Comparison of ENCODE assay signal across 8 cellular contexts in genomic region chr5:34915856-34916192, GRCh38. TPM values are rescaled to one million over a fixed set of nuclear protein-coding genes. Genes with fewer than 3 reads are reported as not detected.
DNase-seq lines count a peak whose midpoint lies in the region; ATAC-seq and TF ChIP-seq lines count a peak whose summit lies in the region.

No MANE protein-coding gene starts in this region.

- H3K4me1 ChIP-seq in ACC112 (ENCODE audit: control insufficient read depth, insufficient read depth, low read length, unreplicated experiment), result peaks cover 14% of the 10 kb centered on the region
- peaks cover 17% of the 10 kb centered on the region for H3K4me1 ChIP-seq in neural progenitor cell

- no peak overlapping the region for H3K27ac Mint-ChIP-seq in neural progenitor cell
- H3K27ac Mint-ChIP-seq in endothelial cell (ENCODE audit: unreplicated experiment), result no peak overlapping the region
- no peak overlapping the region for H3K27ac Mint-ChIP-seq in activated CD4-positive, alpha-beta T cell treated with anti-CD3 and anti-CD28 coated beads, Interleukin-2, amount 10 ng/mL, durations not matched to agents 7 days and 5 days

- H3F3A ChIP-seq in neural progenitor cell (ENCODE audit: low read depth), result peaks cover 8% of the 10 kb centered on the region

- ATAC-seq in GM18907 (IDR thresholded peaks at IDR 0.05; ENCODE audit: unreplicated experiment) (peak; percentile 24), HG03354 (IDR thresholded peaks at IDR 0.05; ENCODE audit: poor library complexity, severe bottlenecking, unreplicated experiment) (peak; percentile 20)

- H4K20me1 ChIP-seq in neural progenitor cell (ENCODE audit: low read depth), result peaks cover 4% of the 10 kb centered on the region

- peaks cover 21% of the 10 kb centered on the region for H3K4me1 Mint-ChIP-seq in neural progenitor cell
- peaks cover 16% of the 10 kb centered on the region for H3K4me1 Mint-ChIP-seq in endothelial cell (ENCODE audit: unreplicated experiment)
- H3K4me1 Mint-ChIP-seq in activated CD4-positive, alpha-beta T cell treated with anti-CD3 and anti-CD28 coated beads, Interleukin-2, amount 10 ng/mL, durations not matched to agents 7 days and 5 days, result peaks cover 40% of the 10 kb centered on the region

- H3K27me3 ChIP-seq in ACC112 (ENCODE audit: insufficient read depth, low read length), result no peaks in the 10 kb centered on the region
- H3K27me3 ChIP-seq in neural progenitor cell, result no peaks in the 10 kb centered on the region

- H3K79me2 ChIP-seq in ACC112 (ENCODE audit: control insufficient read depth, insufficient read depth, low read length, unreplicated experiment) (peaks cover 84% of the 10 kb centered on the region), neural progenitor cell (ENCODE audit: low read depth) (peaks cover 90% of the 10 kb centered on the region)

- H3K9ac ChIP-seq in neural progenitor cell, result peak overlapping the region; percentile 90

- H3K36me3 Mint-ChIP-seq in neural progenitor cell (peaks cover 14% of the 10 kb centered on the region), endothelial cell (ENCODE audit: low read depth, unreplicated experiment) (peaks cover 9% of the 10 kb centered on the region)
- peaks cover 35% of the 10 kb centered on the region for H3K36me3 Mint-ChIP-seq in activated CD4-positive, alpha-beta T cell treated with anti-CD3 and anti-CD28 coated beads, Interleukin-2, amount 10 ng/mL, durations not matched to agents 7 days and 5 days (ENCODE audit: low read depth)

- no peaks in the 10 kb centered on the region for H3K9me3 ChIP-seq in neural progenitor cell (ENCODE audit: low read depth)

- peaks cover 20% of the 10 kb centered on the region for H3K36me3 ChIP-seq in ACC112 (ENCODE audit: insufficient read depth, low read length)
- H3K36me3 ChIP-seq in neural progenitor cell, result peaks cover 29% of the 10 kb centered on the region

- H3K4me2 ChIP-seq in neural progenitor cell, result peak overlapping the region; percentile 99

- peak overlapping the region; percentile 95 for H2AFZ ChIP-seq in ACC112 (ENCODE audit: low read length, unreplicated experiment)
- peak overlapping the region; percentile 69 for H2AFZ ChIP-seq in neural progenitor cell (replicated peaks)

- no peak overlapping the region for H3K4me3 Mint-ChIP-seq in neural progenitor cell
- H3K4me3 Mint-ChIP-seq in endothelial cell (ENCODE audit: unreplicated experiment), result no peak overlapping the region
- no peak overlapping the region for H3K4me3 Mint-ChIP-seq in activated CD4-positive, alpha-beta T cell treated with anti-CD3 and anti-CD28 coated beads, Interleukin-2, amount 10 ng/mL, durations not matched to agents 7 days and 5 days

- H3K4me3 ChIP-seq in ACC112 (ENCODE audit: low read depth, low read length) (peak overlapping the region; percentile 84), neural progenitor cell (peak overlapping the region; percentile 81)

- DNase-seq in caudate nucleus (lab: John Stamatoyannopoulos, UW), result peak in 4 of 61 donors; percentile 9 to 53 (median 26)
- no peak for DNase-seq in neural progenitor cell (ENCODE audit: low spot score)
- DNase-seq in endothelial cell (ENCODE audit: low spot score), result no peak
- no peak for DNase-seq in activated CD4-positive, alpha-beta T cell treated with anti-CD3 and anti-CD28 coated beads, Interleukin-2, amount 10 ng/mL, durations not matched to agents 7 days and 5 days
- no peak for DNase-seq in activated effector memory CD4-positive, alpha-beta T cell treated with Interleukin-2 at 50 U/mL for 16 hours

- CTCF ChIA-PET in activated CD4-positive, alpha-beta T cell treated with anti-CD3 and anti-CD28 coated beads, Interleukin-2, amount 10 ng/mL, durations not matched to agents 7 days and 5 days (lab: Charles Lee), result interaction anchor here (0.6 to 4.5 kb wide), 9 partner anchors 8 to 877 kb away, joined by 3 to 21 read pairs (median 3); partner anchors contain the start of gene DNAJC21

- H3K9me3 Mint-ChIP-seq in neural progenitor cell, result no peaks in the 10 kb centered on the region
- no peaks in the 10 kb centered on the region for H3K9me3 Mint-ChIP-seq in endothelial cell (ENCODE audit: unreplicated experiment)
- no peaks in the 10 kb centered on the region for H3K9me3 Mint-ChIP-seq in activated CD4-positive, alpha-beta T cell treated with anti-CD3 and anti-CD28 coated beads, Interleukin-2, amount 10 ng/mL, durations not matched to agents 7 days and 5 days

- POLR2A ChIA-PET in activated CD4-positive, alpha-beta T cell treated with anti-CD3 and anti-CD28 coated beads, Interleukin-2, amount 10 ng/mL, durations not matched to agents 7 days and 5 days (lab: Charles Lee), result interaction anchor here (1.0 to 1.4 kb wide), 2 partner anchors 14 to 68 kb away, joined by 3 to 10 read pairs; partner anchors contain the start of gene DNAJC21

- H3K27ac ChIP-seq in ACC112 (ENCODE audit: low read depth, low read length), result peak overlapping the region; percentile 66
- H3K27ac ChIP-seq in caudate nucleus (ENCODE audit: low read depth, low read length), result peak overlapping the region; percentile 61
- H3K27ac ChIP-seq in neural progenitor cell, result peak overlapping the region; percentile 81

- H3K27me3 Mint-ChIP-seq in neural progenitor cell (ENCODE audit: insufficient read depth, low read depth) (peaks cover 6% of the 10 kb centered on the region), endothelial cell (ENCODE audit: unreplicated experiment) (peaks cover 6% of the 10 kb centered on the region)
- no peaks in the 10 kb centered on the region for H3K27me3 Mint-ChIP-seq in activated CD4-positive, alpha-beta T cell treated with anti-CD3 and anti-CD28 coated beads, Interleukin-2, amount 10 ng/mL, durations not matched to agents 7 days and 5 days

- no peak for TF ChIP-seq CTCF in neural progenitor cell (IDR thresholded peaks at IDR 0.05)
- TF ChIP-seq CTCF in endothelial cell (IDR thresholded peaks at IDR 0.05; ENCODE audit: unreplicated experiment), result no peak

RNA-seq across cellular contexts. Expression of gene BRIX1, which starts 0.3 kb away (rescaled TPM):
- 53.3 and 61.2 TPM in 2 replicates for total RNA-seq in neural progenitor cell (ENCODE audit: low replicate concordance)
- 21.2 TPM for total RNA-seq in endothelial cell (ENCODE audit: unreplicated experiment)
- total RNA-seq in activated CD4-positive, alpha-beta T cell treated with anti-CD3 and anti-CD28 coated beads, Interleukin-2, amount 10 ng/mL, durations not matched to agents 7 days and 5 days, result 10 to 100 TPM; 33.3 to 50.5 TPM

RNA-seq across cellular contexts. Expression of gene RAD1, which starts 0.5 kb away (rescaled TPM):
- total RNA-seq in neural progenitor cell (ENCODE audit: low replicate concordance), result 39.0 and 40.6 TPM in 2 replicates
- 15.2 TPM for total RNA-seq in endothelial cell (ENCODE audit: unreplicated experiment)
- total RNA-seq in activated CD4-positive, alpha-beta T cell treated with anti-CD3 and anti-CD28 coated beads, Interleukin-2, amount 10 ng/mL, durations not matched to agents 7 days and 5 days, result 10 to 100 TPM; 25.6 to 26.5 TPM

RNA-seq across cellular contexts. Expression of gene DNAJC21, which starts 13.5 kb away (rescaled TPM):
- total RNA-seq in neural progenitor cell (ENCODE audit: low replicate concordance) (33.9 and 52.8 TPM in 2 replicates), endothelial cell (ENCODE audit: unreplicated experiment) (36.8 TPM)
- 10 to 100 TPM; 52.4 to 57.6 TPM for total RNA-seq in activated CD4-positive, alpha-beta T cell treated with anti-CD3 and anti-CD28 coated beads, Interleukin-2, amount 10 ng/mL, durations not matched to agents 7 days and 5 days
